ENCODE assay signal across 31 cellular contexts in the genomic region with DNA sequence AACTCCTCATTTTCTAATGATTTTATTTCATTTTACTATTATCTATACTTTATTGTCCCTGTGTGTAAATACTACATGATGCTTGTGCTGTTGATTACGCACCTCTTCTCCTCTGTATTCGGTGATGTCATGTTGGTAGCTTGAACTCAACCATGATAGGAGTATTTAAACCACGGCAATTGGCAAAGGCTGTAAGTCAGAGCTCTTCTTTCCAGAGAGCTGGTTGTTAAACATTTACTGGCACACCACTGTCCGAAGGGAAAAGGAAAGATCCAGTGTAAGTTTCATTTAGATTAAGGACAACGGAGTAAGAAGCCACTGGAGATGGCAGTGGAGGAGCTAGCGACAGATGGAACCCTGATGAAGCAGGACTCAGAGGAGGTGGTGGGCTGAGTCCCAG.
"Had no signal": no experiment of that assay in that cellular context is flagged by ENCODE, and none has a peak within 500 bp of the region (broad histone marks: within the 10 kb centered on the region; RNA-seq: fewer than 3 reads in every experiment).

No MANE protein-coding gene starts in this region.

- H3K27me3 ChIP-seq: adrenal gland, body of pancreas, gastroesophageal sphincter had no signal

- ATAC-seq: activated CD4-positive, alpha-beta T cell treated with anti-CD3 and anti-CD28 coated beads for 36 hours; activated CD8-positive, alpha-beta memory T cell treated with anti-CD3 and anti-CD28 coated beads, Interleukin-2, amount 10 ng/mL, durations not matched to agents 7 days and 5 days; activated CD8-positive, alpha-beta T cell treated with anti-CD3 and anti-CD28 coated beads, Interleukin-2, amount 10 ng/mL, durations not matched to agents 7 days and 5 days; activated naive CD8-positive, alpha-beta T cell treated with anti-CD3 and anti-CD28 coated beads, Interleukin-2, amount 50 U/mL, for 24 hours; body of pancreas; effector memory CD8-positive, alpha-beta T cell; gastroesophageal sphincter; T-helper 17 cell had no signal

- H3K4me1 ChIP-seq: adrenal gland, body of pancreas, esophagus squamous epithelium, gastroesophageal sphincter had no signal

- FAIRE-seq: colon had no signal

- H3K9me3 ChIP-seq: adrenal gland, body of pancreas, esophagus squamous epithelium, gastroesophageal sphincter had no signal

- H3K27ac ChIP-seq: adrenal gland, body of pancreas, esophagus squamous epithelium, gastroesophageal sphincter had no signal

- DNase-seq: activated CD4-positive, alpha-beta memory T cell treated with anti-CD3 and anti-CD28 coated beads for 36 hours; activated CD4-positive, alpha-beta T cell treated with anti-CD3 and anti-CD28 coated beads for 36 hours; activated CD4-positive, alpha-beta T cell treated with anti-CD3 and anti-CD28 coated beads, Interleukin-2, amount 10 ng/mL, durations not matched to agents 24 days and 14 days; activated CD4-positive, CD25-positive, alpha-beta regulatory T cell; activated CD4-positive, CD25-positive, alpha-beta regulatory T cell treated with anti-CD3 and anti-CD28 coated beads, Interleukin-2, amount 50 U/mL, for 72 hours; activated CD8-positive, alpha-beta memory T cell treated with anti-CD3 and anti-CD28 coated beads, Interleukin-2, amount 10 ng/mL, durations not matched to agents 7 days and 5 days; activated CD8-positive, alpha-beta memory T cell treated with anti-CD3 and anti-CD28 coated beads, Interleukin-2, amount 50 U/mL, for 4 hours; activated CD8-positive, alpha-beta T cell treated with anti-CD3 and anti-CD28 coated beads, Interleukin-2, amount 10 ng/mL, durations not matched to agents 7 days and 5 days; activated effector memory CD4-positive, alpha-beta T cell treated with anti-CD3 and anti-CD28 coated beads, Interleukin-2, amount 50 U/mL, for 16 hours; activated naive CD4-positive, alpha-beta T cell treated with anti-CD3 and anti-CD28 coated beads for 36 hours; activated naive CD8-positive, alpha-beta T cell treated with anti-CD3 and anti-CD28 coated beads for 36 hours; activated naive CD8-positive, alpha-beta T cell treated with anti-CD3 and anti-CD28 coated beads, Interleukin-2, amount 50 U/mL, for 24 hours; activated T-cell treated with anti-CD3 and anti-CD28 coated beads, Interleukin-2, amount 50 U/mL, for 1 hour; activated T-cell treated with anti-CD3 and anti-CD28 coated beads, Interleukin-2, amount 50 U/mL, for 48 hours; adrenal gland; amygdala; aorta; body of pancreas; caudate nucleus; cortex of kidney; dermis blood vessel endothelial cell; effector CD4-positive, alpha-beta T cell; effector memory CD8-positive, alpha-beta T cell; esophagus squamous epithelium; foreskin melanocyte; glutamatergic neuron; T-helper 1 cell; T-helper 17 cell; T1000 had no signal

- H3K36me3 ChIP-seq: adrenal gland, esophagus squamous epithelium, gastroesophageal sphincter had no signal

- H3K4me3 ChIP-seq: adrenal gland, body of pancreas, esophagus squamous epithelium, gastroesophageal sphincter had no signal
